In the genomic region with DNA sequence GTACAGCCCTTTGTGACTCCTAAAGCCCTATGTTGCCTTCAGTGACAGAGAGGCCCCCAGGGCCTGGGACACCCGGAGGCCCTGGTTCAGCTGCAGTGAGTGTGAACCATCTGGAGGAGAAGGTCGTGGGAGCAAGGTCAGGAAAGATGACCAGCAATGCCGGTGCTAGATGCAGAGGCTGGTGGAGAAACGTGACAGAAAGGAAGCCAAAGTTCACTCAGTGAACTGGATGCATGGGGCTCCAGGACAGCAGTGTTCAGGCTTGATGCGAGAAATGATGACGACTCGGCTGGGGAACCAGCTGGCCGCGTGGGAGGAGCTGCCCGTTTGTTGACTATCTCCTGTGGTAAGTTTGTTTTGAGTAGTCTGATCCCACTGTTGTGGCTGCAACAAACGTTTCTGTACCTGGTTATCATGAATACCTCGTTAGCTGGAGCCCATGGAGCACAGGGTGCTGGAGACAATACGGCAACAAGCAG, we compare ENCODE assay signal across 1 cellular context.
TF ChIP-seq lines count a peak whose summit lies in the region.

No MANE protein-coding gene starts in this region.

TF ChIP-seq in HepG2, 621 proteins besides CTCF, POLR2A, EP300 and RAD21 (continued from another document and continues in another):
- TF ChIP-seq ZNF720 (CRISPR knock-in tag; IDR thresholded peaks at IDR 0.05): no peak
- no peak for TF ChIP-seq ZNF432 (CRISPR knock-in tag; IDR thresholded peaks at IDR 0.05; ENCODE audit: borderline replicate concordance)
- peak; percentile 10; the same call in 1 of the 2 replicates for TF ChIP-seq FOXO1 (CRISPR knock-in tag; IDR thresholded peaks at IDR 0.05)
- peak; percentile 85 for TF ChIP-seq ARNTL (CRISPR knock-in tag; IDR thresholded peaks at IDR 0.05)
- TF ChIP-seq ZNF510 (CRISPR knock-in tag; IDR thresholded peaks at IDR 0.05; ENCODE audit: low read depth): no peak
- TF ChIP-seq AGO1 (IDR thresholded peaks at IDR 0.05; ENCODE audit: low read depth, low read length, poor library complexity, severe bottlenecking): no peak
- TF ChIP-seq, protein P1, sequence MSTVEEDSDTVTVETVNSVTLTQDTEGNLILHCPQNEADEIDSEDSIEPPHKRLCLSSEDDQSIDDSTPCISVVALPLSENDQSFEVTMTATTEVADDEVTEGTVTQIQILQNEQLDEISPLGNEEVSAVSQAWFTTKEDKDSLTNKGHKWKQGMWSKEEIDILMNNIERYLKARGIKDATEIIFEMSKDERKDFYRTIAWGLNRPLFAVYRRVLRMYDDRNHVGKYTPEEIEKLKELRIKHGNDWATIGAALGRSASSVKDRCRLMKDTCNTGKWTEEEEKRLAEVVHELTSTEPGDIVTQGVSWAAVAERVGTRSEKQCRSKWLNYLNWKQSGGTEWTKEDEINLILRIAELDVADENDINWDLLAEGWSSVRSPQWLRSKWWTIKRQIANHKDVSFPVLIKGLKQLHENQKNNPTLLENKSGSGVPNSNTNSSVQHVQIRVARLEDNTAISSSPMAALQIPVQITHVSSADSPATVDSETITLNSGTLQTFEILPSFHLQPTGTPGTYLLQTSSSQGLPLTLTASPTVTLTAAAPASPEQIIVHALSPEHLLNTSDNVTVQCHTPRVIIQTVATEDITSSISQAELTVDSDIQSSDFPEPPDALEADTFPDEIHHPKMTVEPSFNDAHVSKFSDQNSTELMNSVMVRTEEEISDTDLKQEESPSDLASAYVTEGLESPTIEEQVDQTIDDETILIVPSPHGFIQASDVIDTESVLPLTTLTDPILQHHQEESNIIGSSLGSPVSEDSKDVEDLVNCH (CRISPR knock-in tag; IDR thresholded peaks at IDR 0.05): no peak
- no peak for TF ChIP-seq SRSF1 (optimal IDR thresholded peaks at IDR 0.05; ENCODE audit: low read depth, low read length)
- TF ChIP-seq, protein P2, sequence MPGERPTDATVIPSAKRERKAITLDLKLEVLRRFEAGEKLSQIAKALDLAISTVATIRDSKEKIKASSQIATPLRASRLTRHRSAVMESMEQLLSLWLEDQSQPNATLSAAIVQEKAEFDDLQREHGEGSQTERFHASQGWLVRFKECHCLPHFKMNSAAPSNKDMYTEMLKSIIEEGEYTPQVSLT (CRISPR knock-in tag; IDR thresholded peaks at IDR 0.05; ENCODE audit: borderline replicate concordance, low read depth): no peak
- TF ChIP-seq MBNL3 (CRISPR knock-in tag; conservative IDR thresholded peaks at IDR 0.05): no peak
- TF ChIP-seq RBM39 (IDR thresholded peaks at IDR 0.05; ENCODE audit: low read depth, low read length, poor library complexity, severe bottlenecking): no peak
- no peak for TF ChIP-seq CBX5 (CRISPR knock-in tag; IDR thresholded peaks at IDR 0.05; ENCODE audit: borderline replicate concordance)
- no peak for TF ChIP-seq ZBTB3 (CRISPR knock-in tag; IDR thresholded peaks at IDR 0.05; ENCODE audit: borderline replicate concordance, low read depth)
- TF ChIP-seq RBAK (CRISPR knock-in tag; IDR thresholded peaks at IDR 0.05): no peak
- TF ChIP-seq RFXANK (CRISPR knock-in tag; IDR thresholded peaks at IDR 0.05): no peak
- TF ChIP-seq MBD4 (IDR thresholded peaks at IDR 0.05; ENCODE audit: borderline replicate concordance, low read length): no peak
- TF ChIP-seq NFE2L2 (IDR thresholded peaks at IDR 0.05; ENCODE audit: low read length): no peak
- TF ChIP-seq TAF1 (CRISPR knock-in tag; IDR thresholded peaks at IDR 0.05): no peak
- no peak for TF ChIP-seq IKZF4 (CRISPR knock-in tag; IDR thresholded peaks at IDR 0.05; ENCODE audit: borderline replicate concordance, low read depth, not compliant biosample characterization)
- no peak for TF ChIP-seq ZNF225 (CRISPR knock-in tag; IDR thresholded peaks at IDR 0.05)
- TF ChIP-seq, protein P3, sequence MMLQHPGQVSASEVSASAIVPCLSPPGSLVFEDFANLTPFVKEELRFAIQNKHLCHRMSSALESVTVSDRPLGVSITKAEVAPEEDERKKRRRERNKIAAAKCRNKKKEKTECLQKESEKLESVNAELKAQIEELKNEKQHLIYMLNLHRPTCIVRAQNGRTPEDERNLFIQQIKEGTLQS (CRISPR knock-in tag; IDR thresholded peaks at IDR 0.05): no peak
- no peak for TF ChIP-seq SNAI1 (CRISPR knock-in tag; IDR thresholded peaks at IDR 0.05; ENCODE audit: borderline replicate concordance)
- TF ChIP-seq ZNF350 (CRISPR knock-in tag; IDR thresholded peaks at IDR 0.05; ENCODE audit: borderline replicate concordance, low read depth): peak; percentile 55
- TF ChIP-seq, protein P4, sequence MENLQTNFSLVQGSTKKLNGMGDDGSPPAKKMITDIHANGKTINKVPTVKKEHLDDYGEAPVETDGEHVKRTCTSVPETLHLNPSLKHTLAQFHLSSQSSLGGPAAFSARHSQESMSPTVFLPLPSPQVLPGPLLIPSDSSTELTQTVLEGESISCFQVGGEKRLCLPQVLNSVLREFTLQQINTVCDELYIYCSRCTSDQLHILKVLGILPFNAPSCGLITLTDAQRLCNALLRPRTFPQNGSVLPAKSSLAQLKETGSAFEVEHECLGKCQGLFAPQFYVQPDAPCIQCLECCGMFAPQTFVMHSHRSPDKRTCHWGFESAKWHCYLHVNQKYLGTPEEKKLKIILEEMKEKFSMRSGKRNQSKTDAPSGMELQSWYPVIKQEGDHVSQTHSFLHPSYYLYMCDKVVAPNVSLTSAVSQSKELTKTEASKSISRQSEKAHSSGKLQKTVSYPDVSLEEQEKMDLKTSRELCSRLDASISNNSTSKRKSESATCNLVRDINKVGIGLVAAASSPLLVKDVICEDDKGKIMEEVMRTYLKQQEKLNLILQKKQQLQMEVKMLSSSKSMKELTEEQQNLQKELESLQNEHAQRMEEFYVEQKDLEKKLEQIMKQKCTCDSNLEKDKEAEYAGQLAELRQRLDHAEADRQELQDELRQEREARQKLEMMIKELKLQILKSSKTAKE (CRISPR knock-in tag; IDR thresholded peaks at IDR 0.05; ENCODE audit: borderline replicate concordance): 0 out of 2 replicates have a peak, but pooled peaks have one; percentile 25
- TF ChIP-seq ZNF781 (CRISPR knock-in tag; IDR thresholded peaks at IDR 0.05; ENCODE audit: borderline replicate concordance, not compliant biosample characterization): no peak
- no peak for TF ChIP-seq ADNP (CRISPR knock-in tag; IDR thresholded peaks at IDR 0.05)
- TF ChIP-seq POLR2G (IDR thresholded peaks at IDR 0.05; ENCODE audit: low read depth, low read length): no peak
- TF ChIP-seq PHF8 (CRISPR knock-in tag; IDR thresholded peaks at IDR 0.05): no peak
- TF ChIP-seq ZNF747 (CRISPR knock-in tag; IDR thresholded peaks at IDR 0.05; ENCODE audit: borderline replicate concordance): 0 out of 2 replicates have a peak, but pooled peaks have one; percentile 38
- TF ChIP-seq HDAC2 (CRISPR knock-in tag; IDR thresholded peaks at IDR 0.05): peak; percentile 75
- TF ChIP-seq, protein P5, sequence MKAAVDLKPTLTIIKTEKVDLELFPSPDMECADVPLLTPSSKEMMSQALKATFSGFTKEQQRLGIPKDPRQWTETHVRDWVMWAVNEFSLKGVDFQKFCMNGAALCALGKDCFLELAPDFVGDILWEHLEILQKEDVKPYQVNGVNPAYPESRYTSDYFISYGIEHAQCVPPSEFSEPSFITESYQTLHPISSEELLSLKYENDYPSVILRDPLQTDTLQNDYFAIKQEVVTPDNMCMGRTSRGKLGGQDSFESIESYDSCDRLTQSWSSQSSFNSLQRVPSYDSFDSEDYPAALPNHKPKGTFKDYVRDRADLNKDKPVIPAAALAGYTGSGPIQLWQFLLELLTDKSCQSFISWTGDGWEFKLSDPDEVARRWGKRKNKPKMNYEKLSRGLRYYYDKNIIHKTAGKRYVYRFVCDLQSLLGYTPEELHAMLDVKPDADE (CRISPR knock-in tag; IDR thresholded peaks at IDR 0.05): no peak
- TF ChIP-seq, protein P6, sequence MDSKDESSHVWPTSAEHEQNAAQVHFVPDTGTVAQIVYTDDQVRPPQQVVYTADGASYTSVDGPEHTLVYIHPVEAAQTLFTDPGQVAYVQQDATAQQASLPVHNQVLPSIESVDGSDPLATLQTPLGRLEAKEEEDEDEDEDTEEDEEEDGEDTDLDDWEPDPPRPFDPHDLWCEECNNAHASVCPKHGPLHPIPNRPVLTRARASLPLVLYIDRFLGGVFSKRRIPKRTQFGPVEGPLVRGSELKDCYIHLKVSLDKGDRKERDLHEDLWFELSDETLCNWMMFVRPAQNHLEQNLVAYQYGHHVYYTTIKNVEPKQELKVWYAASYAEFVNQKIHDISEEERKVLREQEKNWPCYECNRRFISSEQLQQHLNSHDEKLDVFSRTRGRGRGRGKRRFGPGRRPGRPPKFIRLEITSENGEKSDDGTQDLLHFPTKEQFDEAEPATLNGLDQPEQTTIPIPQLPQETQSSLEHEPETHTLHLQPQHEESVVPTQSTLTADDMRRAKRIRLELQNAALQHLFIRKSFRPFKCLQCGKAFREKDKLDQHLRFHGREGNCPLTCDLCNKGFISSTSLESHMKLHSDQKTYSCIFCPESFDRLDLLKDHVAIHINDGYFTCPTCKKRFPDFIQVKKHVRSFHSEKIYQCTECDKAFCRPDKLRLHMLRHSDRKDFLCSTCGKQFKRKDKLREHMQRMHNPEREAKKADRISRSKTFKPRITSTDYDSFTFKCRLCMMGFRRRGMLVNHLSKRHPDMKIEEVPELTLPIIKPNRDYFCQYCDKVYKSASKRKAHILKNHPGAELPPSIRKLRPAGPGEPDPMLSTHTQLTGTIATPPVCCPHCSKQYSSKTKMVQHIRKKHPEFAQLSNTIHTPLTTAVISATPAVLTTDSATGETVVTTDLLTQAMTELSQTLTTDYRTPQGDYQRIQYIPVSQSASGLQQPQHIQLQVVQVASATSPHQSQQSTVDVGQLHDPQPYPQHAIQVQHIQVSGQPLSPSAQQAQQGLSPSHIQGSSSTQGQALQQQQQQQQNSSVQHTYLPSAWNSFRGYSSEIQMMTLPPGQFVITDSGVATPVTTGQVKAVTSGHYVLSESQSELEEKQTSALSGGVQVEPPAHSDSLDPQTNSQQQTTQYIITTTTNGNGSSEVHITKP (CRISPR knock-in tag; IDR thresholded peaks at IDR 0.05; ENCODE audit: low read depth): no peak
- no peak for TF ChIP-seq TP53 (CRISPR knock-in tag; conservative IDR thresholded peaks at IDR 0.05)
- TF ChIP-seq ZNF235 (CRISPR knock-in tag; IDR thresholded peaks at IDR 0.05; ENCODE audit: borderline replicate concordance): no peak
- TF ChIP-seq RXRA (CRISPR knock-in tag; IDR thresholded peaks at IDR 0.05): peak; percentile 90
- no peak for TF ChIP-seq RELA (CRISPR knock-in tag; IDR thresholded peaks at IDR 0.05)
- TF ChIP-seq MAFF (IDR thresholded peaks at IDR 0.05; ENCODE audit: low read depth, low read length): no peak
- TF ChIP-seq TBX2 (CRISPR knock-in tag; IDR thresholded peaks at IDR 0.05; ENCODE audit: borderline replicate concordance): peak; percentile 69; the same call in 1 of the 2 replicates
- TF ChIP-seq, protein P7, sequence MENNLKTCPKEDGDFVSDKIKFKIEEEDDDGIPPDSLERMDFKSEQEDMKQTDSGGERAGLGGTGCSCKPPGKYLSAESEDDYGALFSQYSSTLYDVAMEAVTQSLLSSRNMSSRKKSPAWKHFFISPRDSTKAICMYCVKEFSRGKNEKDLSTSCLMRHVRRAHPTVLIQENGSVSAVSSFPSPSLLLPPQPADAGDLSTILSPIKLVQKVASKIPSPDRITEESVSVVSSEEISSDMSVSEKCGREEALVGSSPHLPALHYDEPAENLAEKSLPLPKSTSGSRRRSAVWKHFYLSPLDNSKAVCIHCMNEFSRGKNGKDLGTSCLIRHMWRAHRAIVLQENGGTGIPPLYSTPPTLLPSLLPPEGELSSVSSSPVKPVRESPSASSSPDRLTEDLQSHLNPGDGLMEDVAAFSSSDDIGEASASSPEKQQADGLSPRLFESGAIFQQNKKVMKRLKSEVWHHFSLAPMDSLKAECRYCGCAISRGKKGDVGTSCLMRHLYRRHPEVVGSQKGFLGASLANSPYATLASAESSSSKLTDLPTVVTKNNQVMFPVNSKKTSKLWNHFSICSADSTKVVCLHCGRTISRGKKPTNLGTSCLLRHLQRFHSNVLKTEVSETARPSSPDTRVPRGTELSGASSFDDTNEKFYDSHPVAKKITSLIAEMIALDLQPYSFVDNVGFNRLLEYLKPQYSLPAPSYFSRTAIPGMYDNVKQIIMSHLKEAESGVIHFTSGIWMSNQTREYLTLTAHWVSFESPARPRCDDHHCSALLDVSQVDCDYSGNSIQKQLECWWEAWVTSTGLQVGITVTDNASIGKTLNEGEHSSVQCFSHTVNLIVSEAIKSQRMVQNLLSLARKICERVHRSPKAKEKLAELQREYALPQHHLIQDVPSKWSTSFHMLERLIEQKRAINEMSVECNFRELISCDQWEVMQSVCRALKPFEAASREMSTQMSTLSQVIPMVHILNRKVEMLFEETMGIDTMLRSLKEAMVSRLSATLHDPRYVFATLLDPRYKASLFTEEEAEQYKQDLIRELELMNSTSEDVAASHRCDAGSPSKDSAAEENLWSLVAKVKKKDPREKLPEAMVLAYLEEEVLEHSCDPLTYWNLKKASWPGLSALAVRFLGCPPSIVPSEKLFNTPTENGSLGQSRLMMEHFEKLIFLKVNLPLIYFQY (CRISPR knock-in tag; IDR thresholded peaks at IDR 0.05; ENCODE audit: borderline replicate concordance): no peak
- no peak for TF ChIP-seq ZNF598 (CRISPR knock-in tag; IDR thresholded peaks at IDR 0.05; ENCODE audit: borderline replicate concordance)
- no peak for TF ChIP-seq GATAD1 (CRISPR knock-in tag; IDR thresholded peaks at IDR 0.05)
- TF ChIP-seq IRF2 (CRISPR knock-in tag; IDR thresholded peaks at IDR 0.05): 0 out of 2 replicates have a peak, but pooled peaks have one; percentile 33
- TF ChIP-seq FOXA1 (IDR thresholded peaks at IDR 0.05): no peak
- peak; percentile 41; the same call in 1 of the 2 replicates for TF ChIP-seq FOXA1 (CRISPR knock-in tag; IDR thresholded peaks at IDR 0.05)
- TF ChIP-seq, protein P8, sequence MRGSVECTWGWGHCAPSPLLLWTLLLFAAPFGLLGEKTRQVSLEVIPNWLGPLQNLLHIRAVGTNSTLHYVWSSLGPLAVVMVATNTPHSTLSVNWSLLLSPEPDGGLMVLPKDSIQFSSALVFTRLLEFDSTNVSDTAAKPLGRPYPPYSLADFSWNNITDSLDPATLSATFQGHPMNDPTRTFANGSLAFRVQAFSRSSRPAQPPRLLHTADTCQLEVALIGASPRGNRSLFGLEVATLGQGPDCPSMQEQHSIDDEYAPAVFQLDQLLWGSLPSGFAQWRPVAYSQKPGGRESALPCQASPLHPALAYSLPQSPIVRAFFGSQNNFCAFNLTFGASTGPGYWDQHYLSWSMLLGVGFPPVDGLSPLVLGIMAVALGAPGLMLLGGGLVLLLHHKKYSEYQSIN (CRISPR knock-in tag; IDR thresholded peaks at IDR 0.05; ENCODE audit: borderline replicate concordance): no peak
- no peak for TF ChIP-seq CBFB (CRISPR knock-in tag; IDR thresholded peaks at IDR 0.05)
- TF ChIP-seq DNMT1 (CRISPR knock-in tag; IDR thresholded peaks at IDR 0.05): no peak
- TF ChIP-seq JARID2 (CRISPR knock-in tag; IDR thresholded peaks at IDR 0.05; ENCODE audit: insufficient replicate concordance): no peak
